ENCODE assay signal across 8 cellular contexts in the genomic region with DNA sequence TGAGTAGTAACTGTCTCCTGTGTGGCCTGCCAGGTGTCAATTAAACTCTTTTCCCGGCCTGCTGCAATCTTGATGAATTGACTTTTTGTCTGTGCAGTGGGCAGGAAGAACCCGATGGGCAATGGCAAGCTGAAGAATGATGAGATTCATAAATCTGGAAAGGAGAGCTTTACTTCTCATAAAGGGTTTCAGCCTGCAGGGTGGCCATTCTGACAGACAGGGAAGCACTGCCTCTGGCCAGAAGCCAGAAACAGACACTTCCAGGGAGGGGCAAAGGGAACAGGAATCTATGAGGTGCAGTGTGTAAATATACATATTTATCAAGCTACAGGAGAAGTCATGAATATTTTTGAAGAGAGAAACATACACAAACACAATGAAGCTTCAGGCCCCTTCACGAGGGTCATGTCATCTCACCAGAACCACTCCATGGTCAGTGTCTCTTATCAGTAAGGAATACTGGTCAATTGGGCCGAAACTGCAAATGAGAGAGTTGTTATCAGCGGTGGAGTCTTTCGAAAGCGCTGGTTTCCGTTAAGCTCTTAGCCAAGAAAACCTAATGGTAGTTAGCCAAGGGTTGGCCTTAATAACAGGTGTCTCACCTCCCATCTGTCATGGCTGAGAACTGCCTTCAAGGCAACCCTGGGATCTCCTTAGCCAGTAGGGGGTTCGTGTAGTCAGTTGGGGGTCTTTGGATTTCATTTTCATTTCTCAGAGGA. TPM values are rescaled to one million over a fixed set of nuclear protein-coding genes. Genes with fewer than 3 reads are reported as not detected.
DNase-seq lines count a peak whose midpoint lies in the region; ATAC-seq and TF ChIP-seq lines count a peak whose summit lies in the region.

No MANE protein-coding gene starts in this region.

- no peak for ATAC-seq in naive thymus-derived CD8-positive, alpha-beta T cell
- no peak for ATAC-seq in GM21717 (IDR thresholded peaks at IDR 0.05; ENCODE audit: unreplicated experiment)

- no TSS peak for BruUV-seq in Calu3 (replicated peaks; lab: Mats Ljungman, UMichigan)

- H3K9ac ChIP-seq in duodenal mucosa (ENCODE audit: low read depth in 1 of 2, low read length in 2 of 2): peak overlapping the region; percentile 53 to 92

- no peaks in the 10 kb centered on the region for H3K9me3 ChIP-seq in duodenal mucosa (ENCODE audit: control insufficient read depth in 1 of 2, low read length in 2 of 2)

- TF ChIP-seq CTCF in Calu3 (IDR thresholded peaks at IDR 0.05; ENCODE audit: unreplicated experiment): no peak

- H3K9me3 Mint-ChIP-seq in Calu3 (ENCODE audit: low read depth, unreplicated experiment): peaks cover 2% of the 10 kb centered on the region
- H3K9me3 Mint-ChIP-seq in naive thymus-derived CD8-positive, alpha-beta T cell: no peaks in the 10 kb centered on the region

- peaks cover 22% of the 10 kb centered on the region for H3K4me1 Mint-ChIP-seq in Calu3 (ENCODE audit: low read depth, unreplicated experiment)
- peaks cover 16 to 38% (median 26%) of the 10 kb centered on the region in 4 donors for H3K4me1 Mint-ChIP-seq in naive thymus-derived CD8-positive, alpha-beta T cell

- no peak for DNase-seq in Calu3
- DNase-seq in NOMO-1 treated with DMSO at 0.1 percent for 48 hours (lab: John Stamatoyannopoulos, UW; ENCODE audit: unreplicated experiment): peak; percentile 53
- no peak for DNase-seq in naive thymus-derived CD8-positive, alpha-beta T cell
- DNase-seq in NCI-H2107 (lab: John Stamatoyannopoulos, UW): no peak
- no peak for DNase-seq in stimulated activated CD8-positive, alpha-beta memory T cell treated with anti-CD3 and anti-CD28 coated beads, Interleukin-4, amount 100 ng/mL, for 48 hours
- no peak for DNase-seq in ecto neural progenitor cell (ENCODE audit: low spot score)

- peak overlapping the region; percentile 87 for H3K4me3 Mint-ChIP-seq in Calu3 (ENCODE audit: low read depth, unreplicated experiment)
- H3K4me3 Mint-ChIP-seq in naive thymus-derived CD8-positive, alpha-beta T cell: peak overlapping the region; percentile 80 to 97 (median 89)

- intact Hi-C loops in Calu3 (cut with micrococcal nuclease; ENCODE audit: unreplicated experiment): no loop called here

- H3K27me3 Mint-ChIP-seq in Calu3 (ENCODE audit: unreplicated experiment): no peaks in the 10 kb centered on the region
- no peaks in the 10 kb centered on the region for H3K27me3 Mint-ChIP-seq in naive thymus-derived CD8-positive, alpha-beta T cell

- peak overlapping the region; percentile 71 to 88 for H3K4me3 ChIP-seq in duodenal mucosa (ENCODE audit: low read depth in 1 of 2, low read length in 2 of 2)

- peaks cover 3 to 17% of the 10 kb centered on the region in 2 donors for H3K36me3 ChIP-seq in duodenal mucosa (ENCODE audit: control insufficient read depth in 1 of 2, insufficient read depth in 2 of 2, low read length in 2 of 2)

- peak overlapping the region; percentile 78 for H3K27ac Mint-ChIP-seq in Calu3 (ENCODE audit: unreplicated experiment)
- H3K27ac Mint-ChIP-seq in naive thymus-derived CD8-positive, alpha-beta T cell: peak overlapping the region; percentile 91 to 99 (median 98)

- H3K27ac ChIP-seq in duodenal mucosa (ENCODE audit: low read depth, low read length): peak overlapping the region; percentile 100

- H3K27me3 ChIP-seq in duodenal mucosa (ENCODE audit: control insufficient read depth in 1 of 2, insufficient read depth in 2 of 2, low read length in 2 of 2): no peaks in the 10 kb centered on the region

- H3K36me3 Mint-ChIP-seq in Calu3 (ENCODE audit: insufficient read depth, unreplicated experiment): peaks cover 37% of the 10 kb centered on the region
- peaks cover 0 to 17% (median 3%) of the 10 kb centered on the region in 3 donors for H3K36me3 Mint-ChIP-seq in naive thymus-derived CD8-positive, alpha-beta T cell

- peaks cover 13 to 15% of the 10 kb centered on the region in 2 donors for H3K4me1 ChIP-seq in duodenal mucosa (ENCODE audit: control insufficient read depth in 1 of 2, insufficient read depth in 2 of 2, low read length in 2 of 2)

- POLR2A ChIA-PET in naive thymus-derived CD8-positive, alpha-beta T cell (lab: Charles Lee): interaction anchor here (0.6 to 3.6 kb wide), 14 partner anchors 8 to 596 kb away, joined by 3 to 31 read pairs (median 4); a partner anchor contains a TSS

- CTCF ChIA-PET in Calu3 (lab: Charles Lee): interaction anchor here (1.3 kb wide), 1 partner anchor 159 kb away, joined by 3 read pairs; no protein-coding TSS in a partner anchor

RNA-seq across cellular contexts. Expression of a gene that starts 1.3 kb away (rescaled TPM):
- total RNA-seq in Calu3 (2022): 38.1 and 39.4 TPM in 2 replicates
- total RNA-seq in naive thymus-derived CD8-positive, alpha-beta T cell: 10 to 100 TPM; 70.1 to 83.9 TPM
- 100 to 1,000 TPM in 2 of 3 donors, 10 to 100 TPM in 1; 93.6 to 127 (median 110) TPM for polyA plus RNA-seq in naive thymus-derived CD8-positive, alpha-beta T cell

RNA-seq across cellular contexts. Expression of a gene that starts 6.7 kb away (rescaled TPM):
- total RNA-seq in Calu3 (2022): 78.1 and 80.3 TPM in 2 replicates
- 100 to 1,000 TPM; 207 to 213 TPM for total RNA-seq in naive thymus-derived CD8-positive, alpha-beta T cell
- 100 to 1,000 TPM; 133 to 149 (median 147) TPM for polyA plus RNA-seq in naive thymus-derived CD8-positive, alpha-beta T cell

RNA-seq across cellular contexts. Expression of a gene that starts 38.8 kb away (rescaled TPM):
- total RNA-seq in Calu3 (2022): 29.0 and 38.0 TPM in 2 replicates
- 10 to 100 TPM; 25.6 to 29.1 TPM for total RNA-seq in naive thymus-derived CD8-positive, alpha-beta T cell
- polyA plus RNA-seq in naive thymus-derived CD8-positive, alpha-beta T cell: 10 to 100 TPM; 32.4 to 35.2 (median 32.6) TPM

RNA-seq across cellular contexts. Expression of a gene that starts 39.1 kb away (rescaled TPM):
- 30.7 and 36.0 TPM in 2 replicates for total RNA-seq in Calu3 (2022)
- total RNA-seq in naive thymus-derived CD8-positive, alpha-beta T cell: 100 to 1,000 TPM; 112 to 122 TPM
- 10 to 100 TPM; 12.1 to 18.8 (median 12.2) TPM for polyA plus RNA-seq in naive thymus-derived CD8-positive, alpha-beta T cell
